In the genomic region with DNA sequence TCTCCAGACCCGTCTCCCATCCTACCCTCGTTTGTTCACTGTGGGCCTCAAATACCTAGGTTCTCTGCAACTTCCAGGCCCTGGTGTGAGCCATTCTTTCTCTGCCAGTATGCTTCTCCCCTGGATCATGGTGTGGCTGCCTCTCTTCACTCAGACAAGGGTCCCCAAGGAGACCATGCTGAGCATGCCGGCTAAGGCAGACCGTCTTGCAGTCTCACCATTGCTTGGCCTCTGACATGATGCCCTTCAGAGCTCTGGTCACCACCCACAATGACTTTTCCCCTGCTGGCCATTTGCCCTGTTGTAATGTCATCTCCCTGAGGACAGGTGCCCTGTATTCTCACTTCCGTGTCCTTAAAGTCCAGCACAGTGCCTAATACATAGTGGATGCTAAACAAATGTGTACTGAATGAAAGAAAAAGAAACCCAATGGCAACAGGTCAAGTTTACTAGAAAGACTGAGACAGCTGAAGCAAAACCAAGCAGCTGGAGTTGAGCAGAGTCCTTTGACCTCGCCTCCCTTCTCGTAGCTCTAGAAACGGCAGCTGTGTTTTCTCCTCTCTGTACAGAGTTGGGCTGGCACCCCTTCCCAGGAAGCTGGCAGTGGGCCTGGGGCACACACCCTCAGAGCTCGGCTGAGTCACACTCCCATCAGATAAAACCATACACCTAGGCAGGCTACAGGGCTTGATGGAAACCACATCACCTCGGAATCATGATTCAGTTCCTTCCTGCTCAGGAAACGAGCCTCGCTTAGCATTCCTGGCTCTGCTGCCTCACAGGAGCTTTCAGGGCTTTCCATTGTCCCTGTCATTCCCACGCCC, we compare ENCODE assay signal across 8 cellular contexts. TPM values are rescaled to one million over a fixed set of nuclear protein-coding genes. Genes with fewer than 3 reads are reported as not detected.
DNase-seq lines count a peak whose midpoint lies in the region; ATAC-seq and TF ChIP-seq lines count a peak whose summit lies in the region.

No MANE protein-coding gene starts in this region.

- intact Hi-C loops in sciatic nerve (cut with DNase I), result no loop called here

- peaks cover 9% of the 10 kb centered on the region for H3K4me1 ChIP-seq in foreskin keratinocyte

- DNase-seq in NCI-H2196 treated with DMSO at 0.1 percent for 48 hours (lab: John Stamatoyannopoulos, UW; ENCODE audit: unreplicated experiment), result peak; percentile 69
- peak; percentile 86 for DNase-seq in activated effector memory CD4-positive, alpha-beta T cell treated with anti-CD3 and anti-CD28 coated beads, Interleukin-2, amount 50 U/mL, for 16 hours
- DNase-seq in foreskin keratinocyte, result peak; percentile 96 to 98
- DNase-seq in sciatic nerve (ENCODE audit: low spot score), result peak; percentile 71
- no peak for DNase-seq in C1 segment of cervical spinal cord (lab: John Stamatoyannopoulos, UW)

- H3K27ac ChIP-seq in C4-2B, result peak overlapping the region; percentile 76
- no peak overlapping the region for H3K27ac ChIP-seq in foreskin keratinocyte

- H3K27me3 ChIP-seq in foreskin keratinocyte, result no peaks in the 10 kb centered on the region

- TF ChIP-seq CTCF in C4-2B (conservative IDR thresholded peaks at IDR 0.05) (no peak), foreskin keratinocyte (conservative IDR thresholded peaks at IDR 0.05) (no peak)

- ATAC-seq in foreskin keratinocyte (peak; percentile 93), sciatic nerve (peak; percentile 67), HG03045 (IDR thresholded peaks at IDR 0.05; ENCODE audit: unreplicated experiment) (no peak), GM19463 (IDR thresholded peaks at IDR 0.05; ENCODE audit: unreplicated experiment) (no peak)

RNA-seq across cellular contexts. Expression of a gene that starts 8.6 kb away (rescaled TPM):
- total RNA-seq in foreskin keratinocyte (not detected in 2 replicates), sciatic nerve (1.1 TPM)
- polyA plus RNA-seq in foreskin keratinocyte, result not detected in 2 replicates

RNA-seq across cellular contexts. Expression of a gene that starts 18.8 kb away (rescaled TPM):
- 57.7 and 67.5 TPM in 2 replicates for total RNA-seq in foreskin keratinocyte
- polyA plus RNA-seq in foreskin keratinocyte, result 48.9 and 52.6 TPM in 2 replicates
- 39.1 TPM for total RNA-seq in sciatic nerve

RNA-seq across cellular contexts. Expression of a gene that starts 22.2 kb away (rescaled TPM):
- total RNA-seq in foreskin keratinocyte (96.6 and 107 TPM in 2 replicates), sciatic nerve (39.8 TPM)
- 125 and 141 TPM in 2 replicates for polyA plus RNA-seq in foreskin keratinocyte

RNA-seq across cellular contexts. Expression of a gene that starts 28.8 kb away (rescaled TPM):
- 9.2 and 9.8 TPM in 2 replicates for total RNA-seq in foreskin keratinocyte
- 11.0 and 11.3 TPM in 2 replicates for polyA plus RNA-seq in foreskin keratinocyte
- 36.9 TPM for total RNA-seq in sciatic nerve

Comparison
In these comparisons a context has a peak if more than half of its experiments do, and no peak if none do; other contexts are left out.
1. DNase-seq: peak in NCI-H2196 treated with DMSO at 0.1 percent for 48 hours (single experiment), activated effector memory CD4-positive, alpha-beta T cell treated with anti-CD3 and anti-CD28 coated beads, Interleukin-2, amount 50 U/mL, for 16 hours (single experiment), foreskin keratinocyte (2 of 2) and sciatic nerve (single experiment); none in C1 segment of cervical spinal cord (0 of 14).
2. ATAC-seq: peak in foreskin keratinocyte (single experiment) and sciatic nerve (single experiment); none in HG03045 (single experiment) and GM19463 (single experiment).